Comparison of ENCODE assay signal across 34 cellular contexts in the genomic region with DNA sequence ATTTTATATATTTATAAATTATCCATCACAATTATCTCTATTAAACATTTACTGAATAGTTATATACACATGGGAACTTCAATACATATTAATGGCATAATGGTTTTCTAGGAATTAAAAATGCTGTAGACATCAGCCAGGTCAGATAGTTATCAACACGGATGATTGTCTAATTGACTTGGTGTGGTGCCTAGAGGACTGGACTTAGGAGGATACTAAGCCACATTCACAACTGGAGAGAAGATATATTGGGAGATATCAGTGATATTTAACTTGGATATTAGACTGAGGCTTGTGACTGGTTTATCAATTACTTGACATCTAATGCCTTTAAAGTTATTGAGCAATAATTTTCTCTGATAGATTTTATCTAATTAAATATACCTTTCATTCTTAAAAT.
"Had no signal": no experiment of that assay in that cellular context is flagged by ENCODE, and none has a peak within 500 bp of the region (broad histone marks: within the 10 kb centered on the region; RNA-seq: fewer than 3 reads in every experiment).

No MANE protein-coding gene starts in this region.

- H3K9ac ChIP-seq: KMS-11 had no signal

- H3K4me3 ChIP-seq: MG63 had no signal

- H3K4me2 ChIP-seq: KMS-11 had no signal

- H3K9me3 ChIP-seq: MG63 had no signal

- H3K36me3 ChIP-seq: MG63 had no signal

- H3K27me3 ChIP-seq: MG63 had no signal

- H3K27ac ChIP-seq: KMS-11 had no signal

- DNase-seq: Karpas-422, Kasumi-1, MG63, MM.1S, MV-4-11, NCI-H1048, NCI-H1092, NCI-H1092 treated with DMSO at 0.1 percent for 48 hours, NCI-H1105, NCI-H1105 treated with DMSO at 0.1 percent for 48 hours, NCI-H1417, NCI-H1417 treated with DMSO at 0.1 percent for 48 hours, NCI-H1436, NCI-H1436 treated with DMSO at 0.1 percent for 48 hours, NCI-H146, NCI-H1694, NCI-H1694 treated with DMSO at 0.1 percent for 48 hours, NCI-H187, NCI-H187 treated with DMSO at 0.1 percent for 48 hours, NCI-H1930, NCI-H2029, NCI-H2029 treated with DMSO at 0.1 percent for 48 hours, NCI-H2081, NCI-H2081 treated with DMSO at 0.1 percent for 48 hours, NCI-H2107, NCI-H2171, NCI-H2171 treated with DMSO at 0.1 percent for 48 hours, NCI-H2227 treated with DMSO at 0.1 percent for 48 hours, NCI-H226, NCI-H345, NCI-H446, NCI-H446 treated with DMSO at 0.1 percent for 48 hours, NCI-H510A had no signal
